32 cellular contexts compared by ENCODE assay signal in the genomic region with DNA sequence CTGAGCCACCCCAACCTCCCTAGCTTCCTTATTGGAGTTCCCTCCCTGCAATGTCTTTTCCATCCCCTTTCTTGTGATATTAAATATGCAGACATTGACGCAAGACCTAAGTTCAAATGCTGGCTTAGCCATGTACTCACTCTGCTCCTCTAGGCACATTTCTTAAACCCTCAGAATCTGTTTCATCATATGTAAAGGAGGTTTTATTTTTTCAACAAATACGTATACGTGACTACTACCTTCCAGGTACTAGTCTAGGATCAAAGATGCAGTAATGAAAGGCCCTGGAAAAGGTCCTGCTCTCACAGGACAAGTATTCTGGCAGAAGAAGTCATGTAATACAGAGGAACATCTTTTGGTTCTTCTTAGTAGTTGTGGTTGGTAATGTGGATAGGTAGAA.
"Had no signal": no experiment of that assay in that cellular context is flagged by ENCODE, and none has a peak within 500 bp of the region (broad histone marks: within the 10 kb centered on the region; RNA-seq: fewer than 3 reads in every experiment).

No MANE protein-coding gene starts in this region.

- H3K4me3 ChIP-seq: adrenal gland, body of pancreas, esophagus squamous epithelium, gastroesophageal sphincter had no signal

- H3K27ac ChIP-seq: adrenal gland, body of pancreas, esophagus squamous epithelium, gastroesophageal sphincter, WERI-Rb-1 had no signal

- H3K9me3 ChIP-seq: adrenal gland, body of pancreas, esophagus squamous epithelium, gastroesophageal sphincter had no signal

- H3K36me3 ChIP-seq: adrenal gland, gastroesophageal sphincter, WERI-Rb-1 had no signal

- H3K9me3 Mint-ChIP-seq: activated B cell treated with CpG ODN at 0.5 μM for 24 hours; activated CD4-positive, alpha-beta memory T cell treated with anti-CD3 and anti-CD28 coated beads for 36 hours; activated CD4-positive, alpha-beta T cell treated with anti-CD3 and anti-CD28 coated beads, Interleukin-2, amount 10 ng/mL, durations not matched to agents 24 days and 14 days; activated naive CD4-positive, alpha-beta T cell treated with anti-CD3 and anti-CD28 coated beads for 36 hours; activated naive CD4-positive, alpha-beta T cell treated with anti-CD3 and anti-CD28 coated beads, Interleukin-2, amount 50 U/mL, for 24 hours; activated naive CD8-positive, alpha-beta T cell treated with anti-CD3 and anti-CD28 coated beads for 36 hours; activated naive CD8-positive, alpha-beta T cell treated with anti-CD3 and anti-CD28 coated beads, Interleukin-2, amount 50 U/mL, for 24 hours; activated T-helper 1 cell treated with anti-CD3 and anti-CD28 coated beads, Interleukin-12 subunit alpha, Interleukin-12 subunit beta, Interleukin-2, Interleukin-4 antibody, amounts not matched to agents 30 ng/mL and 10 ng/mL and 1 ng/mL, durations not matched to agents 14 hours and 24 hours and 36 hours; activated T-helper 2 cell treated with anti-CD3 and anti-CD28 coated beads, Interferon-gamma antibody, Interleukin-2, Interleukin-4, amounts not matched to agents 10 μg/mL and 5 μg/mL and 100 μg/mL, durations not matched to agents 14 hours and 24 hours and 36 hours; effector memory CD8-positive, alpha-beta T cell; T-helper 2 cell treated with Interferon-gamma antibody and Interleukin-4, amounts not matched to agents 5 μg/mL and 100 μg/mL, for 36 hours had no signal

- H3K4me1 ChIP-seq: adrenal gland, body of pancreas had no signal

- DNase-seq: activated B cell treated with CpG ODN at 0.5 μM for 24 hours; activated CD4-positive, alpha-beta memory T cell treated with anti-CD3 and anti-CD28 coated beads for 36 hours; activated CD4-positive, alpha-beta T cell treated with anti-CD3 and anti-CD28 coated beads, Interleukin-2, amount 10 ng/mL, durations not matched to agents 24 days and 14 days; activated CD8-positive, alpha-beta memory T cell treated with anti-CD3 and anti-CD28 coated beads, Interleukin-2, amount 10 ng/mL, durations not matched to agents 7 days and 5 days; activated CD8-positive, alpha-beta memory T cell treated with anti-CD3 and anti-CD28 coated beads, Interleukin-2, amount 50 U/mL, for 4 hours; activated CD8-positive, alpha-beta T cell treated with anti-CD3 and anti-CD28 coated beads, Interleukin-2, amount 10 ng/mL, durations not matched to agents 7 days and 5 days; activated effector memory CD4-positive, alpha-beta T cell treated with anti-CD3 and anti-CD28 coated beads, Interleukin-2, amount 50 U/mL, for 16 hours; activated naive CD4-positive, alpha-beta T cell treated with anti-CD3 and anti-CD28 coated beads for 36 hours; activated naive CD8-positive, alpha-beta T cell treated with anti-CD3 and anti-CD28 coated beads for 36 hours; activated naive CD8-positive, alpha-beta T cell treated with anti-CD3 and anti-CD28 coated beads, Interleukin-2, amount 50 U/mL, for 24 hours; activated T-cell treated with anti-CD3 and anti-CD28 coated beads, Interleukin-2, amount 50 U/mL, for 1 hour; activated T-cell treated with anti-CD3 and anti-CD28 coated beads, Interleukin-2, amount 50 U/mL, for 48 hours; adrenal gland; amygdala; aorta; body of pancreas; caudate nucleus; cortex of kidney; dermis blood vessel endothelial cell; effector CD4-positive, alpha-beta T cell; effector memory CD8-positive, alpha-beta T cell; esophagus squamous epithelium; foreskin melanocyte; T-helper 1 cell; T-helper 17 cell; T1000; WERI-Rb-1 had no signal

- H3K27ac Mint-ChIP-seq: activated B cell treated with CpG ODN at 0.5 μM for 24 hours; activated CD4-positive, alpha-beta memory T cell treated with anti-CD3 and anti-CD28 coated beads for 36 hours; activated CD4-positive, alpha-beta T cell treated with anti-CD3 and anti-CD28 coated beads, Interleukin-2, amount 10 ng/mL, durations not matched to agents 24 days and 14 days; activated CD8-positive, alpha-beta memory T cell treated with anti-CD3 and anti-CD28 coated beads, Interleukin-2, amount 10 ng/mL, durations not matched to agents 7 days and 5 days; activated CD8-positive, alpha-beta T cell treated with anti-CD3 and anti-CD28 coated beads, Interleukin-2, amount 10 ng/mL, durations not matched to agents 7 days and 5 days; activated naive CD4-positive, alpha-beta T cell treated with anti-CD3 and anti-CD28 coated beads for 36 hours; activated naive CD4-positive, alpha-beta T cell treated with anti-CD3 and anti-CD28 coated beads, Interleukin-2, amount 50 U/mL, for 24 hours; activated naive CD8-positive, alpha-beta T cell treated with anti-CD3 and anti-CD28 coated beads for 36 hours; activated naive CD8-positive, alpha-beta T cell treated with anti-CD3 and anti-CD28 coated beads, Interleukin-2, amount 50 U/mL, for 24 hours; activated T-helper 1 cell treated with anti-CD3 and anti-CD28 coated beads, Interleukin-12 subunit alpha, Interleukin-12 subunit beta, Interleukin-2, Interleukin-4 antibody, amounts not matched to agents 30 ng/mL and 10 ng/mL and 1 ng/mL, durations not matched to agents 14 hours and 24 hours and 36 hours; activated T-helper 2 cell treated with anti-CD3 and anti-CD28 coated beads, Interferon-gamma antibody, Interleukin-2, Interleukin-4, amounts not matched to agents 10 μg/mL and 5 μg/mL and 100 μg/mL, durations not matched to agents 14 hours and 24 hours and 36 hours; effector memory CD8-positive, alpha-beta T cell; T-helper 17 cell; T-helper 2 cell treated with Interferon-gamma antibody and Interleukin-4, amounts not matched to agents 5 μg/mL and 100 μg/mL, for 36 hours had no signal

- H3K27me3 ChIP-seq: adrenal gland, body of pancreas, esophagus squamous epithelium, gastroesophageal sphincter had no signal

- H3K36me3 Mint-ChIP-seq: activated CD8-positive, alpha-beta memory T cell treated with anti-CD3 and anti-CD28 coated beads, Interleukin-2, amount 10 ng/mL, durations not matched to agents 7 days and 5 days; activated naive CD4-positive, alpha-beta T cell treated with anti-CD3 and anti-CD28 coated beads, Interleukin-2, amount 50 U/mL, for 24 hours; activated naive CD8-positive, alpha-beta T cell treated with anti-CD3 and anti-CD28 coated beads for 36 hours had no signal

- H3K4me1 Mint-ChIP-seq: activated B cell treated with CpG ODN at 0.5 μM for 24 hours; activated naive CD8-positive, alpha-beta T cell treated with anti-CD3 and anti-CD28 coated beads for 36 hours had no signal

- H3K4me3 Mint-ChIP-seq: activated B cell treated with CpG ODN at 0.5 μM for 24 hours; activated CD4-positive, alpha-beta memory T cell treated with anti-CD3 and anti-CD28 coated beads for 36 hours; activated CD4-positive, alpha-beta T cell treated with anti-CD3 and anti-CD28 coated beads, Interleukin-2, amount 10 ng/mL, durations not matched to agents 24 days and 14 days; activated CD8-positive, alpha-beta memory T cell treated with anti-CD3 and anti-CD28 coated beads, Interleukin-2, amount 10 ng/mL, durations not matched to agents 7 days and 5 days; activated CD8-positive, alpha-beta T cell treated with anti-CD3 and anti-CD28 coated beads, Interleukin-2, amount 10 ng/mL, durations not matched to agents 7 days and 5 days; activated naive CD4-positive, alpha-beta T cell treated with anti-CD3 and anti-CD28 coated beads for 36 hours; activated naive CD4-positive, alpha-beta T cell treated with anti-CD3 and anti-CD28 coated beads, Interleukin-2, amount 50 U/mL, for 24 hours; activated naive CD8-positive, alpha-beta T cell treated with anti-CD3 and anti-CD28 coated beads for 36 hours; activated naive CD8-positive, alpha-beta T cell treated with anti-CD3 and anti-CD28 coated beads, Interleukin-2, amount 50 U/mL, for 24 hours; activated T-helper 1 cell treated with anti-CD3 and anti-CD28 coated beads, Interleukin-12 subunit alpha, Interleukin-12 subunit beta, Interleukin-2, Interleukin-4 antibody, amounts not matched to agents 30 ng/mL and 10 ng/mL and 1 ng/mL, durations not matched to agents 14 hours and 24 hours and 36 hours; effector memory CD8-positive, alpha-beta T cell; T-helper 17 cell; T-helper 2 cell treated with Interferon-gamma antibody and Interleukin-4, amounts not matched to agents 5 μg/mL and 100 μg/mL, for 36 hours had no signal

- H3K27me3 Mint-ChIP-seq: activated B cell treated with CpG ODN at 0.5 μM for 24 hours; activated CD4-positive, alpha-beta memory T cell treated with anti-CD3 and anti-CD28 coated beads for 36 hours; activated naive CD8-positive, alpha-beta T cell treated with anti-CD3 and anti-CD28 coated beads, Interleukin-2, amount 50 U/mL, for 24 hours; T-helper 17 cell had no signal
